8 cellular contexts compared by ENCODE assay signal in the genomic region with DNA sequence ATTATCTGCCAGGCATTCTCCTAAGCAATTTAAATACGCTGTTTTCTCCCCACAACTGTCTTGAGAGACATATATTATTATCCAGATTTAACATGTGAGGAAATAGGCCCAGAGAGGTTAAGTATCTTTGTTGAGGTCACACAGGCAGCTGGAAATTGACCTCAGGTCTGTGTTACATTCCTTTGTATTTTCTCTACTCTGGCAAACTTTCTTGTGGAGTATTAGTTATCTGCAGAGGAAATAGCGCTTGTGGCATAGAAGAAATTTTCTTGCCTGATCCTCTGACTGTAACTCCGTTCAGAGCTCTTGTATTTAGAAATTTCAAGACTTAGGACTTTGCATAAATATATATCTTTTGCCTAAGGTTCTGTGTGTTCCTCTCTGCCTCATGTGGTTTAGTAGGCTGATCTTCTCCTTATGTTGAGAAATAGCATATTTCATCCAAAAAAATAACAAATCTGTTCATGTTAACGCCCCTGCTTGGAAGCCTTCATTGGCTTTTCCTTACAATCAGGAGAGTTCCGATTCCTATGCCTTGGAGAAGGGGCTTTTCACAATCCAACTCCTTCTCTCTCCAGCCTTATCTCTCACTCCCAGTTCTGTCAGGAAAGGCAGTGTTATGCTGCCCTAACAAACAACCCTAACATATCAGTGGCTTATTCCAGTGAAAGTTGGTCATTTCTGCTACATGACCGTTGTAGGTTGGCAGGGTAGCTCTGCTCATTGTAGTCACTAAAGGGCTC. TPM values are rescaled to one million over a fixed set of nuclear protein-coding genes. Genes with fewer than 3 reads are reported as not detected.
DNase-seq lines count a peak whose midpoint lies in the region; ATAC-seq and TF ChIP-seq lines count a peak whose summit lies in the region.

No MANE protein-coding gene starts in this region.

- no peaks in the 10 kb centered on the region for H3K27me3 ChIP-seq in CD8-positive, alpha-beta T cell (ENCODE audit: insufficient read depth, low read length)
- H3K27me3 ChIP-seq in RWPE2 (ENCODE audit: insufficient read depth, poor library complexity, severe bottlenecking) (no peaks in the 10 kb centered on the region), fibroblast of lung (ENCODE audit: control insufficient read depth, insufficient read depth, low read length) (no peaks in the 10 kb centered on the region), psoas muscle (ENCODE audit: insufficient read depth in 3 of 3, low read length in 2 of 3) (no peaks in the 10 kb centered on the region), MG63 (no peaks in the 10 kb centered on the region)

- peaks cover 49% of the 10 kb centered on the region for H3K4me1 Mint-ChIP-seq in CD8-positive, alpha-beta T cell (ENCODE audit: low read depth)

- H4K20me1 ChIP-seq in fibroblast of lung (ENCODE audit: control insufficient read depth, extremely low read depth, insufficient read depth, low read length): no peaks in the 10 kb centered on the region

- no peaks in the 10 kb centered on the region for H3K9me3 ChIP-seq in CD8-positive, alpha-beta T cell (ENCODE audit: low read length)
- H3K9me3 ChIP-seq in RWPE2 (ENCODE audit: severe bottlenecking) (peaks cover 2% of the 10 kb centered on the region), fibroblast of lung (ENCODE audit: control insufficient read depth, insufficient read depth, low read depth, low read length) (no peaks in the 10 kb centered on the region), psoas muscle (peaks cover 2% of the 10 kb centered on the region), MG63 (peaks cover 4% of the 10 kb centered on the region)

- H3K4me3 ChIP-seq in CD8-positive, alpha-beta T cell (ENCODE audit: low read depth, low read length): no peak overlapping the region
- H3K4me3 ChIP-seq in RWPE2 (ENCODE audit: severe bottlenecking) (no peak overlapping the region), fibroblast of lung (replicated peaks in 1 of 4; ENCODE audit: control extremely low read depth in 1 of 4, insufficient read depth in 1 of 4, low read depth in 3 of 4, low read length in 4 of 4) (peak overlapping the region in 2 of 4 experiments; percentile 80 to 82), psoas muscle (peak overlapping the region; percentile 99), MG63 (no peak overlapping the region)

- peaks cover 12% of the 10 kb centered on the region for H3K9me3 Mint-ChIP-seq in CD8-positive, alpha-beta T cell

- CTCF ChIA-PET in CD8-positive, alpha-beta T cell (lab: Charles Lee): interaction anchor here (1.0 to 1.9 kb wide), 4 partner anchors 68 to 290 kb away, joined by 3 to 6 read pairs (median 4); no protein-coding TSS in a partner anchor

- no peak for TF ChIP-seq CTCF in CD8-positive, alpha-beta T cell (IDR thresholded peaks at IDR 0.05)
- TF ChIP-seq CTCF in RWPE2 (IDR thresholded peaks at IDR 0.05; ENCODE audit: poor library complexity, severe bottlenecking): no peak
- no peak for TF ChIP-seq CTCF in fibroblast of lung (conservative IDR thresholded peaks at IDR 0.05 in 1 of 2, IDR thresholded peaks at IDR 0.05 in 1 of 2; ENCODE audit: low read depth in 1 of 2, low read length in 2 of 2)
- TF ChIP-seq CTCF in psoas muscle (IDR thresholded peaks at IDR 0.05): no peak

- H3K36me3 Mint-ChIP-seq in CD8-positive, alpha-beta T cell: peaks cover 47% of the 10 kb centered on the region

- no peak overlapping the region for H2AFZ ChIP-seq in fibroblast of lung (ENCODE audit: low read length)

- peak overlapping the region; percentile 47 for H3K4me3 Mint-ChIP-seq in CD8-positive, alpha-beta T cell

- no peaks in the 10 kb centered on the region for H3K27me3 Mint-ChIP-seq in CD8-positive, alpha-beta T cell (ENCODE audit: low read depth)

- no peak overlapping the region for H3K4me2 ChIP-seq in fibroblast of lung (ENCODE audit: extremely low read depth, insufficient read depth, low read length)

- no peaks in the 10 kb centered on the region for H3K36me3 ChIP-seq in CD8-positive, alpha-beta T cell (ENCODE audit: insufficient read depth, low read length)
- peaks cover 22% of the 10 kb centered on the region for H3K36me3 ChIP-seq in RWPE2 (ENCODE audit: low read depth)
- H3K36me3 ChIP-seq in fibroblast of lung (ENCODE audit: control insufficient read depth, insufficient read depth, low read length): peaks cover 10% of the 10 kb centered on the region
- peaks cover 0 to 16% of the 10 kb centered on the region in 2 donors for H3K36me3 ChIP-seq in psoas muscle (ENCODE audit: insufficient read depth in 1 of 2, low read depth in 1 of 2)
- H3K36me3 ChIP-seq in MG63: peaks cover 18% of the 10 kb centered on the region

- H3K27ac ChIP-seq in CD8-positive, alpha-beta T cell (ENCODE audit: low read depth, low read length): no peak overlapping the region
- H3K27ac ChIP-seq in RWPE2 (ENCODE audit: poor library complexity, severe bottlenecking): peak overlapping the region; percentile 95
- peak overlapping the region; percentile 98 for H3K27ac ChIP-seq in fibroblast of lung (ENCODE audit: insufficient read depth, low read length)
- peak overlapping the region; percentile 100 for H3K27ac ChIP-seq in psoas muscle

- WGBS in psoas muscle, 3 donors: 73 to 84% (median 78%) methylated on average over 6 of the region's 6 CpGs

- no peak overlapping the region for H3K9ac ChIP-seq in fibroblast of lung (ENCODE audit: insufficient read depth, low read length)

- DNase-seq in CD8-positive, alpha-beta T cell: no peak
- DNase-seq in RWPE2 (ENCODE audit: low spot score) (no peak), fibroblast of lung (ENCODE audit: low read depth in 2 of 2) (peak; percentile 62 to 80), psoas muscle (no peak), AML-193 (lab: John Stamatoyannopoulos, UW) (no peak), MG63 (no peak), DMS79 treated with DMSO at 0.1 percent for 48 hours (lab: John Stamatoyannopoulos, UW) (no peak)

- H3K79me2 ChIP-seq in fibroblast of lung (ENCODE audit: control insufficient read depth, insufficient read depth, low read length): peaks cover 25% of the 10 kb centered on the region

- peak overlapping the region; percentile 97 for H3K27ac Mint-ChIP-seq in CD8-positive, alpha-beta T cell

- peaks cover 4% of the 10 kb centered on the region for H3K4me1 ChIP-seq in CD8-positive, alpha-beta T cell (ENCODE audit: insufficient read depth, low read length)
- peaks cover 6% of the 10 kb centered on the region for H3K4me1 ChIP-seq in RWPE2 (ENCODE audit: insufficient read depth, poor library complexity, severe bottlenecking)
- H3K4me1 ChIP-seq in fibroblast of lung (ENCODE audit: control insufficient read depth, extremely low read depth, insufficient read depth, low read length): peaks cover 11% of the 10 kb centered on the region
- peaks cover 10% of the 10 kb centered on the region for H3K4me1 ChIP-seq in psoas muscle

- POLR2A ChIA-PET in CD8-positive, alpha-beta T cell (lab: Charles Lee): interaction anchor here (1.6 to 2.9 kb wide), 4 partner anchors 30 to 117 kb away, joined by 5 to 15 read pairs (median 8); no protein-coding TSS in a partner anchor

- no peak for ATAC-seq in CD8-positive, alpha-beta T cell
- ATAC-seq in RWPE2 (ENCODE audit: low read depth): no peak
- ATAC-seq in psoas muscle: no peak
- ATAC-seq in GM19328 (IDR thresholded peaks at IDR 0.05; ENCODE audit: unreplicated experiment): no peak

- intact Hi-C loops in CD8-positive, alpha-beta T cell (cut with DNase I, micrococcal nuclease): loop anchor here (5.0 to 10.0 kb wide), 5 partner anchors 116 to 1028 kb away; a partner anchor contains a TSS
- intact Hi-C loops in psoas muscle (cut with DNase I): no loop called here

RNA-seq across cellular contexts. Expression of a gene that starts 2.5 kb away (rescaled TPM):
- total RNA-seq in CD8-positive, alpha-beta T cell: 100 to 1,000 TPM; 595 to 598 TPM
- 112 and 145 TPM in 2 replicates for total RNA-seq in fibroblast of lung
- 22.6 and 73.7 TPM in 2 replicates for polyA plus RNA-seq in fibroblast of lung
- 39.2 and 112 TPM in 2 replicates for polyA plus RNA-seq in fibroblast of lung (2012)
- polyA minus RNA-seq in fibroblast of lung (ENCODE audit: low replicate concordance): 34.1 and 57.9 TPM in 2 replicates
- 100 to 1,000 TPM in 3 of 4 donors, 10 to 100 TPM in 1; 93.8 to 213 (median 164) TPM for total RNA-seq in psoas muscle
- polyA plus RNA-seq in psoas muscle: 100 to 1,000 TPM in 1 of 3 donors, 10 to 100 TPM in 2; 40.1 to 137 (median 60.0) TPM
- total RNA-seq in MG63 (2014; rRNA removed; shearing (Covaris generic); ENCODE audit: low replicate concordance): 104 and 126 TPM in 2 replicates

Comparison
In these comparisons a context has a peak if more than half of its experiments do, and no peak if none do; other contexts are left out.
1. DNase-seq: peak in fibroblast of lung (2 of 2); none in CD8-positive, alpha-beta T cell (0 of 7), RWPE2 (single experiment), psoas muscle (0 of 2), AML-193 (0 of 2), MG63 (single experiment) and DMS79 treated with DMSO at 0.1 percent for 48 hours (single experiment).
2. intact Hi-C loops: an anchor here in CD8-positive, alpha-beta T cell (5.0 to 10.0 kb wide); none called in psoas muscle.